ENCODE assay signal across 12 cellular contexts in genomic region chr17:65515959-65516948, GRCh38. TPM values are rescaled to one million over a fixed set of nuclear protein-coding genes. Genes with fewer than 3 reads are reported as not detected.
A peak's percentile ranks its signal among the peaks of the same experiment; 100 is the strongest.
DNase-seq lines count a peak whose midpoint lies in the region; ATAC-seq, FAIRE-seq and TF ChIP-seq lines count a peak whose summit lies in the region.
"Had no signal": no experiment of that assay in that cellular context is flagged by ENCODE, and none has a peak within 500 bp of the region (broad histone marks: within the 10 kb centered on the region; RNA-seq: fewer than 3 reads in every experiment).

No MANE protein-coding gene starts in this region.

- ATAC-seq in HG02763 (IDR thresholded peaks at IDR 0.05; ENCODE audit: unreplicated experiment): no peak

- peaks cover 20% of the 10 kb centered on the region for H3K4me1 Mint-ChIP-seq in endodermal cell

- TF ChIP-seq POLR2A in GM12891 (IDR thresholded peaks at IDR 0.05; ENCODE audit: low read depth, low read length): no peak

- no peak overlapping the region for H3K4me3 ChIP-seq in BLaER1 treated with 17β-estradiol and CSF1 and Interleukin-3, amounts not matched to agents 10 nM and 100 nM
- no peak overlapping the region for H3K4me3 ChIP-seq in MG63
- H3K4me3 ChIP-seq in endodermal cell (ENCODE audit: low read length): no peak overlapping the region
- H3K4me3 ChIP-seq in muscle layer of colon (ENCODE audit: low read depth in 1 of 2, low read length in 2 of 2): no peak overlapping the region

- H4K20me1 ChIP-seq in BLaER1 treated with 17β-estradiol and CSF1 and Interleukin-3, amounts not matched to agents 10 nM and 100 nM: no peaks in the 10 kb centered on the region

- no peak for FAIRE-seq in GM12891 (lab: Jason Lieb, UNC)
- FAIRE-seq: islet of Langerhans had no signal

- WGBS in endodermal cell (ENCODE audit: insufficient coverage in 1 of 2, insufficient read length in 1 of 2), 2 experiments: 22 to 48% methylated on average over 11 to 17 of the region's 17 CpGs

- no peaks in the 10 kb centered on the region for H3K36me3 Mint-ChIP-seq in endodermal cell (ENCODE audit: low read depth)

- no peak overlapping the region for H3K27ac Mint-ChIP-seq in endodermal cell
- H3K27ac Mint-ChIP-seq: CD4-positive, alpha-beta T cell had no signal

- no peak overlapping the region for H3K4me3 Mint-ChIP-seq in endodermal cell
- H3K4me3 Mint-ChIP-seq: CD4-positive, alpha-beta T cell had no signal

- peaks cover 23 to 28% (median 25%) of the 10 kb centered on the region in 10 experiments for H3K4me1 ChIP-seq in BLaER1 treated with 17β-estradiol and CSF1 and Interleukin-3, amounts not matched to agents 10 nM and 100 nM
- H3K4me1 ChIP-seq in endodermal cell (ENCODE audit: control insufficient read depth, insufficient read depth, low read length): no peaks in the 10 kb centered on the region
- H3K4me1 ChIP-seq in muscle layer of colon (ENCODE audit: insufficient read depth, low read length): peaks cover 27% of the 10 kb centered on the region

- peaks cover 0 to 11% (median 0%) of the 10 kb centered on the region in 11 experiments; a peak in 1 of 22 replicates for H3K9me3 ChIP-seq in BLaER1 treated with 17β-estradiol and CSF1 and Interleukin-3, amounts not matched to agents 10 nM and 100 nM (replicated peaks in 1 of 11)
- H3K9me3 ChIP-seq in MG63 (peaks cover 4% of the 10 kb centered on the region; the same call in 1 of the 2 replicates), endodermal cell (ENCODE audit: control insufficient read depth, low read length) (no peaks in the 10 kb centered on the region), muscle layer of colon (ENCODE audit: low read length) (no peaks in the 10 kb centered on the region)

- peak overlapping the region; percentile 55 to 89 (median 82) for H3K4me2 ChIP-seq in BLaER1 treated with 17β-estradiol and CSF1 and Interleukin-3, amounts not matched to agents 10 nM and 100 nM

- peak overlapping the region in 5 of 11 experiments; percentile 4 to 55 (median 21); a peak in 5 of 22 replicates for H3K9ac ChIP-seq in BLaER1 treated with 17β-estradiol and CSF1 and Interleukin-3, amounts not matched to agents 10 nM and 100 nM
- no peak overlapping the region for H3K9ac ChIP-seq in endodermal cell (ENCODE audit: extremely low read depth, low read length, poor library complexity, severe bottlenecking)
- H3K9ac ChIP-seq in muscle layer of colon (ENCODE audit: low read length): no peak overlapping the region

- 0 out of 22 replicates have a peak, but pooled peaks cover 0 to 3% (median 0%) of the 10 kb centered on the region in 11 experiments for H3K27me3 ChIP-seq in BLaER1 treated with 17β-estradiol and CSF1 and Interleukin-3, amounts not matched to agents 10 nM and 100 nM
- H3K27me3 ChIP-seq in MG63 (no peaks in the 10 kb centered on the region), endodermal cell (ENCODE audit: control insufficient read depth, insufficient read depth, low read length, poor library complexity, severe bottlenecking) (no peaks in the 10 kb centered on the region), muscle layer of colon (ENCODE audit: control insufficient read depth in 1 of 2, insufficient read depth in 2 of 2, low read length in 2 of 2) (no peaks in the 10 kb centered on the region)

- H3K27me3 Mint-ChIP-seq in endodermal cell (ENCODE audit: insufficient read depth): peaks cover 8% of the 10 kb centered on the region
- H3K27me3 Mint-ChIP-seq: CD4-positive, alpha-beta T cell had no signal

- no peak for TF ChIP-seq CTCF in endodermal cell (conservative IDR thresholded peaks at IDR 0.05)

- peak overlapping the region in 8 of 11 experiments; percentile 48 to 68 (median 54); a peak in 12 of 22 replicates for H3K27ac ChIP-seq in BLaER1 treated with 17β-estradiol and CSF1 and Interleukin-3, amounts not matched to agents 10 nM and 100 nM
- H3K27ac ChIP-seq in endodermal cell (ENCODE audit: low read depth, low read length) (peak overlapping the region; percentile 87), muscle layer of colon (ENCODE audit: low read depth, low read length) (peak overlapping the region; percentile 3)

- no peaks in the 10 kb centered on the region for H3K9me3 Mint-ChIP-seq in endodermal cell
- H3K9me3 Mint-ChIP-seq: CD4-positive, alpha-beta T cell had no signal

- H3K36me3 ChIP-seq in BLaER1 treated with 17β-estradiol and CSF1 and Interleukin-3, amounts not matched to agents 10 nM and 100 nM: no peaks in the 10 kb centered on the region
- no peaks in the 10 kb centered on the region for H3K36me3 ChIP-seq in MG63
- H3K36me3 ChIP-seq in endodermal cell (ENCODE audit: control insufficient read depth, insufficient read depth, low read length): no peaks in the 10 kb centered on the region
- no peaks in the 10 kb centered on the region for H3K36me3 ChIP-seq in muscle layer of colon (ENCODE audit: insufficient read depth, low read length)

- DNase-seq in MG63 (peak; percentile 62), endodermal cell (peak; percentile 75), UCSD-AML1 (lab: John Stamatoyannopoulos, UW; ENCODE audit: unreplicated experiment) (no peak), GM12891 (ENCODE audit: insufficient read length, low spot score) (no peak), kidney glomerular epithelial cell (lab: John Stamatoyannopoulos, UW) (no peak)
- DNase-seq: activated CD4-positive, CD25-positive, alpha-beta regulatory T cell; activated naive CD4-positive, alpha-beta T cell; CD4-positive, alpha-beta T cell had no signal

TF ChIP-seq in GM12891, 5 proteins besides CTCF, POLR2A, EP300 and RAD21:
- TF ChIP-seq POLR2AphosphoS5 (IDR thresholded peaks at IDR 0.05; ENCODE audit: low read depth, low read length): no peak
- no peak for TF ChIP-seq PAX5 (IDR thresholded peaks at IDR 0.05; ENCODE audit: insufficient read depth, low read length, severe bottlenecking)
- TF ChIP-seq TAF1 (IDR thresholded peaks at IDR 0.05; ENCODE audit: low read depth, low read length): no peak
- no peak for TF ChIP-seq SPI1 (IDR thresholded peaks at IDR 0.05; ENCODE audit: low read depth, low read length)
- no peak for TF ChIP-seq POU2F2 (IDR thresholded peaks at IDR 0.05; ENCODE audit: low read depth, low read length)
TF ChIP-seq in GM12891: peak in this region for 0.

RNA-seq across cellular contexts. Expression of gene AXIN2, which starts 45.2 kb away (rescaled TPM):
- 2.6 and 9.0 TPM in 2 replicates for total RNA-seq in MG63 (2014; rRNA removed; shearing (Covaris generic); ENCODE audit: low replicate concordance)
- 10 to 100 TPM; 40.1 to 53.2 TPM for total RNA-seq in endodermal cell
- 74.8 TPM for polyA plus RNA-seq in endodermal cell (2013, experiment 1 of 2)
- 73.2 TPM for polyA plus RNA-seq in endodermal cell (2013, experiment 2 of 2)
- polyA plus RNA-seq in GM12891 (2012; ENCODE audit: low read depth, missing spikeins): 1.0 TPM

Comparison
In these comparisons a context has a peak if more than half of its experiments do, and no peak if none do; other contexts are left out.
1. H3K27ac ChIP-seq: peak in every context shown above with its lines; median percentile 87 in endodermal cell; 54 in BLaER1 treated with 17β-estradiol and CSF1 and Interleukin-3, amounts not matched to agents 10 nM and 100 nM; 3 in muscle layer of colon.
2. DNase-seq: peak in MG63 (single experiment) and endodermal cell (single experiment); none in UCSD-AML1 (single experiment), GM12891 (single experiment) and kidney glomerular epithelial cell (single experiment).